Comparison of ENCODE assay signal across 23 cellular contexts in the genomic region with DNA sequence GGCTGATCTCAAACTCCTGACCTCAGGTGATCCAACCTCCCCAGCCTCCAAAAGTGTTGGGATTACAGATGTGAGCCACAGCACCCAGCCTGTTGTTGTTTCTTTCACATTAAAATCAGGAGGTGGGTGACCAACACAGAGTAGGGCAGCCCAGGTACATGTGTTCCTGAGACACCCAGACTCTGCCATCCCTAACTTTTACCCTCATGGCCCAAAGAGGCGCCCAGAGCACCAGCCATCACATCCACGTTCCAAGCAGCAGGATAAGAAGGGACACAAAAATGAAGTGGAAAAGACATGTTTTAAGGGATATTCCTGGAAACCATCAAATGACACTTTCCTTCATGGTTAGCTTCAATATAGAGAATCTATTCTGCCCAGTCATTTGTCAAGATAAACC.
DNase-seq lines count a peak whose midpoint lies in the region; ATAC-seq and TF ChIP-seq lines count a peak whose summit lies in the region.
"Had no signal": no experiment of that assay in that cellular context is flagged by ENCODE, and none has a peak within 500 bp of the region (broad histone marks: within the 10 kb centered on the region; RNA-seq: fewer than 3 reads in every experiment).

No MANE protein-coding gene starts in this region.

- H3K4me3 Mint-ChIP-seq in activated CD8-positive, alpha-beta memory T cell treated with anti-CD3 and anti-CD28 coated beads, Interleukin-2, amount 10 ng/mL, durations not matched to agents 7 days and 5 days = peak overlapping the region; percentile 6
- peak overlapping the region; percentile 70 for H3K4me3 Mint-ChIP-seq in stimulated activated effector memory CD8-positive, alpha-beta T cell treated with anti-CD3 and anti-CD28 coated beads, Interleukin-12 subunit alpha, Interleukin-12 subunit beta, amount 100 ng/mL, for 72 hours
- H3K4me3 Mint-ChIP-seq: neural crest cell had no signal

- BruUV-seq in PC-9 (replicated peaks; lab: Mats Ljungman, UMichigan) = no TSS peak

- H3K36me3 Mint-ChIP-seq in activated CD8-positive, alpha-beta memory T cell treated with anti-CD3 and anti-CD28 coated beads, Interleukin-2, amount 10 ng/mL, durations not matched to agents 7 days and 5 days = peaks cover 27% of the 10 kb centered on the region
- peaks cover 25% of the 10 kb centered on the region for H3K36me3 Mint-ChIP-seq in stimulated activated effector memory CD8-positive, alpha-beta T cell treated with anti-CD3 and anti-CD28 coated beads, Interleukin-12 subunit alpha, Interleukin-12 subunit beta, amount 100 ng/mL, for 72 hours

- no peak for DNase-seq in activated CD8-positive, alpha-beta memory T cell treated with anti-CD3 and anti-CD28 coated beads, Interleukin-2, amount 10 ng/mL, durations not matched to agents 7 days and 5 days
- DNase-seq in activated CD8-positive, alpha-beta memory T cell treated with anti-CD3 and anti-CD28 coated beads, Interleukin-2, amount 50 U/mL, for 48 hours = no peak
- DNase-seq in PC-9 (no peak), coronary artery (ENCODE audit: low spot score) (no peak), hypothalamus (lab: John Stamatoyannopoulos, UW) (no peak), NCI-H446 (lab: John Stamatoyannopoulos, UW) (no peak)
- DNase-seq in stimulated activated effector memory CD8-positive, alpha-beta T cell treated with anti-CD3 and anti-CD28 coated beads, Interleukin-12 subunit alpha, Interleukin-12 subunit beta, amount 100 ng/mL, for 72 hours (ENCODE audit: low spot score in 2 of 2) = no peak
- DNase-seq: left cardiac atrium; NCI-H1436; NCI-H2171 treated with DMSO at 0.1 percent for 48 hours; Right ventricle myocardium superior; stimulated activated CD4-positive, alpha-beta T cell treated with anti-CD3 and anti-CD28 coated beads, Interleukin-2, amount 100 ng/mL, for 48 hours; stomach; SW 1271; WERI-Rb-1 had no signal

- no peaks in the 10 kb centered on the region for H3K9me3 ChIP-seq in PC-9 (ENCODE audit: insufficient read depth, low read depth)
- H3K9me3 ChIP-seq: gastroesophageal sphincter, stomach had no signal

- POLR2A ChIA-PET in PC-9 (lab: Charles Lee; ENCODE audit: unreplicated experiment) = no interaction called here

- peaks cover 31% of the 10 kb centered on the region for H3K4me1 ChIP-seq in PC-9 (replicated peaks; ENCODE audit: insufficient read depth)

- TF ChIP-seq CTCF in PC-9 (conservative IDR thresholded peaks at IDR 0.05) = no peak
- no peak for TF ChIP-seq CTCF in coronary artery (IDR thresholded peaks at IDR 0.05)

- no peak overlapping the region for H3K4me2 ChIP-seq in PC-9

- H4K20me1 ChIP-seq in PC-9 (ENCODE audit: insufficient read depth) = no peaks in the 10 kb centered on the region

- no peak overlapping the region for H2AFZ ChIP-seq in PC-9

- no peaks in the 10 kb centered on the region for H3K79me2 ChIP-seq in PC-9 (ENCODE audit: low read depth)

- H3F3A ChIP-seq in PC-9 (ENCODE audit: insufficient read depth, low read depth) = peaks cover 27% of the 10 kb centered on the region

- no peaks in the 10 kb centered on the region for H3K27me3 ChIP-seq in PC-9 (ENCODE audit: insufficient read depth, low read depth)
- H3K27me3 ChIP-seq: gastroesophageal sphincter, stomach had no signal

- peaks cover 77% of the 10 kb centered on the region for H3K4me1 Mint-ChIP-seq in activated CD8-positive, alpha-beta memory T cell treated with anti-CD3 and anti-CD28 coated beads, Interleukin-2, amount 10 ng/mL, durations not matched to agents 7 days and 5 days
- H3K4me1 Mint-ChIP-seq in stimulated activated effector memory CD8-positive, alpha-beta T cell treated with anti-CD3 and anti-CD28 coated beads, Interleukin-12 subunit alpha, Interleukin-12 subunit beta, amount 100 ng/mL, for 72 hours = peaks cover 73% of the 10 kb centered on the region

- H3K36me3 ChIP-seq in PC-9 (ENCODE audit: low read depth) = no peaks in the 10 kb centered on the region
- H3K36me3 ChIP-seq: gastroesophageal sphincter, stomach, WERI-Rb-1 had no signal

- H3K9me3 Mint-ChIP-seq in activated CD8-positive, alpha-beta memory T cell treated with anti-CD3 and anti-CD28 coated beads, Interleukin-2, amount 10 ng/mL, durations not matched to agents 7 days and 5 days (ENCODE audit: low read depth) = peaks cover 5% of the 10 kb centered on the region
- H3K9me3 Mint-ChIP-seq in stimulated activated effector memory CD8-positive, alpha-beta T cell treated with anti-CD3 and anti-CD28 coated beads, Interleukin-12 subunit alpha, Interleukin-12 subunit beta, amount 100 ng/mL, for 72 hours = no peaks in the 10 kb centered on the region
- H3K9me3 Mint-ChIP-seq: neural crest cell had no signal

- no peaks in the 10 kb centered on the region for H3K9me2 ChIP-seq in PC-9 (ENCODE audit: insufficient read depth)

- ATAC-seq in activated CD8-positive, alpha-beta memory T cell treated with anti-CD3 and anti-CD28 coated beads, Interleukin-2, amount 10 ng/mL, durations not matched to agents 7 days and 5 days = no peak
- ATAC-seq in stimulated activated effector memory CD8-positive, alpha-beta T cell treated with anti-CD3 and anti-CD28 coated beads, Interleukin-12 subunit alpha, Interleukin-12 subunit beta, amount 100 ng/mL, for 72 hours = no peak
- no peak for ATAC-seq in GM18517 (IDR thresholded peaks at IDR 0.05; ENCODE audit: unreplicated experiment)
- ATAC-seq: esophagus mucosa, gastroesophageal sphincter had no signal

- peak overlapping the region; percentile 94 for H3K27ac Mint-ChIP-seq in activated CD8-positive, alpha-beta memory T cell treated with anti-CD3 and anti-CD28 coated beads, Interleukin-2, amount 10 ng/mL, durations not matched to agents 7 days and 5 days
- H3K27ac Mint-ChIP-seq in stimulated activated effector memory CD8-positive, alpha-beta T cell treated with anti-CD3 and anti-CD28 coated beads, Interleukin-12 subunit alpha, Interleukin-12 subunit beta, amount 100 ng/mL, for 72 hours = no peak overlapping the region
- H3K27ac Mint-ChIP-seq: progenitor cell of endocrine pancreas had no signal

- H3K4me3 ChIP-seq in PC-9 (no peak overlapping the region), coronary artery (no peak overlapping the region)
- H3K4me3 ChIP-seq: gastroesophageal sphincter, skin epidermis, stomach had no signal

- no peaks in the 10 kb centered on the region for H3K27me3 Mint-ChIP-seq in activated CD8-positive, alpha-beta memory T cell treated with anti-CD3 and anti-CD28 coated beads, Interleukin-2, amount 10 ng/mL, durations not matched to agents 7 days and 5 days

- H3K27ac ChIP-seq in PC-9 (peak overlapping the region; percentile 74; the same call in 1 of the 2 replicates), coronary artery (peak overlapping the region; percentile 75 to 85)
- H3K27ac ChIP-seq: C4-2B, HL-60, WERI-Rb-1 had no signal

- intact Hi-C loops in PC-9 (cut with micrococcal nuclease; ENCODE audit: unreplicated experiment) = loop anchor here (10.0 kb wide), 1 partner anchor 160 kb away; a partner anchor contains a TSS

- CTCF ChIA-PET in activated CD8-positive, alpha-beta memory T cell treated with anti-CD3 and anti-CD28 coated beads, Interleukin-2, amount 10 ng/mL, durations not matched to agents 7 days and 5 days (lab: Charles Lee) = interaction anchor here (0.8 to 1.5 kb wide), 3 partner anchors 11 to 186 kb away, joined by 3 to 6 read pairs (median 5); a partner anchor contains a TSS
- CTCF ChIA-PET in PC-9 (lab: Charles Lee) = interaction anchor here (0.6 kb wide), 1 partner anchor 614 kb away, joined by 12 read pairs; no protein-coding TSS in a partner anchor
